In genomic region chr2:84038866-84039265, GRCh38 we compare ENCODE assay signal across 19 cellular contexts.
A peak's percentile ranks its signal among the peaks of the same experiment; 100 is the strongest.
DNase-seq lines count a peak whose midpoint lies in the region; FAIRE-seq and TF ChIP-seq lines count a peak whose summit lies in the region.
"Had no signal": no experiment of that assay in that cellular context is flagged by ENCODE, and none has a peak within 500 bp of the region (broad histone marks: within the 10 kb centered on the region; RNA-seq: fewer than 3 reads in every experiment).

No MANE protein-coding gene starts in this region.

- H3K9me3 ChIP-seq in smooth muscle cell (replicated peaks; ENCODE audit: low read depth) (no peaks in the 10 kb centered on the region), osteoblast (ENCODE audit: low read depth, low read length) (peaks cover 2% of the 10 kb centered on the region), small intestine (ENCODE audit: control insufficient read depth, low read depth) (no peaks in the 10 kb centered on the region)
- H3K9me3 ChIP-seq: SK-N-SH had no signal

- peaks cover 3% of the 10 kb centered on the region for H3F3A ChIP-seq in smooth muscle cell (ENCODE audit: low read depth)

- H3K4me1 ChIP-seq in smooth muscle cell (ENCODE audit: low read depth): peaks cover 11% of the 10 kb centered on the region
- H3K4me1 ChIP-seq in osteoblast (ENCODE audit: insufficient read depth, low read length): no peaks in the 10 kb centered on the region
- no peaks in the 10 kb centered on the region for H3K4me1 ChIP-seq in small intestine (ENCODE audit: control insufficient read depth in 2 of 2, insufficient read depth in 1 of 2, low read depth in 1 of 2, low read length in 1 of 2)

- peak overlapping the region; percentile 53 for H3K27ac ChIP-seq in smooth muscle cell (ENCODE audit: low read depth)
- H3K27ac ChIP-seq in osteoblast (ENCODE audit: low read depth, low read length): no peak overlapping the region
- no peak overlapping the region for H3K27ac ChIP-seq in small intestine (ENCODE audit: low read depth in 1 of 2, low read length in 1 of 2)
- H3K27ac ChIP-seq: 22Rv1, PC-9 had no signal

- WGBS in smooth muscle cell (ENCODE audit: low lambda C conversion rate): 16% methylated on average over 2 of the region's 2 CpGs
- WGBS in small intestine, 3 donors: 36 to 46% (median 42%) methylated on average over 2 of the region's 2 CpGs

- H3K79me2 ChIP-seq in smooth muscle cell (ENCODE audit: low read depth) (no peaks in the 10 kb centered on the region), osteoblast (ENCODE audit: insufficient read depth, low read length) (no peaks in the 10 kb centered on the region)

- H4K20me1 ChIP-seq in smooth muscle cell (ENCODE audit: low read depth): no peaks in the 10 kb centered on the region
- H4K20me1 ChIP-seq in osteoblast (ENCODE audit: insufficient read depth, low read length): no peaks in the 10 kb centered on the region

- peak; percentile 13 for DNase-seq in NCI-H345 (lab: John Stamatoyannopoulos, UW)
- no peak for DNase-seq in NCI-H345 treated with DMSO at 0.1 percent for 48 hours (lab: John Stamatoyannopoulos, UW; ENCODE audit: unreplicated experiment)
- peak; percentile 76 for DNase-seq in NCI-H82 (lab: John Stamatoyannopoulos, UW)
- DNase-seq in astrocyte of the cerebellum (ENCODE audit: low read depth): peak; percentile 5
- DNase-seq in smooth muscle cell (lab: John Stamatoyannopoulos, UW; ENCODE audit: unreplicated experiment): no peak
- DNase-seq in foreskin fibroblast: no peak
- no peak for DNase-seq in osteoblast (ENCODE audit: insufficient read length, low spot score, missing footprints)
- no peak for DNase-seq in small intestine
- DNase-seq: C1 segment of cervical spinal cord, DMS53, KBM-7, NCI-H1092 treated with DMSO at 0.1 percent for 48 hours, NCI-H1694, NCI-H2171, NCI-H510A treated with DMSO at 0.1 percent for 48 hours, PC-9, SK-N-SH had no signal

- no peak overlapping the region for H3K9ac ChIP-seq in smooth muscle cell (ENCODE audit: low read depth)
- H3K9ac ChIP-seq: SK-N-SH had no signal

- H2AFZ ChIP-seq in smooth muscle cell (ENCODE audit: low read depth): no peak overlapping the region
- H2AFZ ChIP-seq in osteoblast (ENCODE audit: low read length): no peak overlapping the region
- H2AFZ ChIP-seq: PC-9 had no signal

- no peak for TF ChIP-seq CTCF in astrocyte of the cerebellum (IDR thresholded peaks at IDR 0.05; ENCODE audit: low read depth, low read length, missing control alignments)
- TF ChIP-seq CTCF in smooth muscle cell (IDR thresholded peaks at IDR 0.05; ENCODE audit: borderline replicate concordance, insufficient read depth, poor library complexity, severe bottlenecking): no peak
- TF ChIP-seq CTCF in foreskin fibroblast (IDR thresholded peaks at IDR 0.05; ENCODE audit: low read depth, low read length): no peak
- no peak for TF ChIP-seq CTCF in osteoblast (IDR thresholded peaks at IDR 0.05; ENCODE audit: extremely low read depth, low read depth, low read length)

- H3K27me3 ChIP-seq in smooth muscle cell (ENCODE audit: low read depth) (no peaks in the 10 kb centered on the region), osteoblast (ENCODE audit: insufficient read depth, low read length) (no peaks in the 10 kb centered on the region), small intestine (ENCODE audit: control insufficient read depth in 2 of 2, insufficient read depth in 2 of 2, low read length in 2 of 2) (no peaks in the 10 kb centered on the region)

- H3K36me3 ChIP-seq in smooth muscle cell (ENCODE audit: low read depth) (no peaks in the 10 kb centered on the region), osteoblast (ENCODE audit: insufficient read depth, low read length) (no peaks in the 10 kb centered on the region), small intestine (ENCODE audit: control insufficient read depth in 2 of 2, insufficient read depth in 2 of 2, low read length in 2 of 2) (no peaks in the 10 kb centered on the region)

- no peak for FAIRE-seq in small intestine (lab: Jason Lieb, UNC)
- FAIRE-seq: GM18507 had no signal

- H3K4me3 ChIP-seq in astrocyte of the cerebellum (ENCODE audit: low read depth, low read length) (no peak overlapping the region), smooth muscle cell (no peak overlapping the region), foreskin fibroblast (ENCODE audit: low read depth in 1 of 2, low read length in 2 of 2) (no peak overlapping the region), osteoblast (ENCODE audit: insufficient read depth, low read length) (no peak overlapping the region), small intestine (ENCODE audit: low read depth in 1 of 2, low read length in 2 of 2) (no peak overlapping the region)
- H3K4me3 ChIP-seq: PC-9 had no signal

- in situ Hi-C loops in astrocyte of the cerebellum (cut with HindIII; ENCODE audit: low sequenced_read_pairs): no loop called here

- peak overlapping the region; percentile 46 for H3K4me2 ChIP-seq in smooth muscle cell
- H3K4me2 ChIP-seq in osteoblast (ENCODE audit: insufficient read depth, low read length): no peak overlapping the region
- H3K4me2 ChIP-seq: PC-9, SK-N-SH had no signal

Comparison
In these comparisons a context has a peak if more than half of its experiments do, and no peak if none do; other contexts are left out.
1. DNase-seq: peak in NCI-H345 (single experiment), NCI-H82 (single experiment) and astrocyte of the cerebellum (single experiment); none in NCI-H345 treated with DMSO at 0.1 percent for 48 hours (single experiment), smooth muscle cell (single experiment), foreskin fibroblast (0 of 2), osteoblast (single experiment) and small intestine (single experiment).